ENCODE assay signal across 8 cellular contexts in genomic region chr10:132185601-132186487, GRCh38. TPM values are rescaled to one million over a fixed set of nuclear protein-coding genes. Genes with fewer than 3 reads are reported as not detected.
DNase-seq lines count a peak whose midpoint lies in the region; ATAC-seq and TF ChIP-seq lines count a peak whose summit lies in the region.

No MANE protein-coding gene starts in this region.

- H3K4me1 ChIP-seq in breast epithelium, result peaks cover 3 to 14% of the 10 kb centered on the region in 2 donors
- H3K4me1 ChIP-seq in OCI-LY7 (ENCODE audit: insufficient read depth, low read length, poor library complexity, severe bottlenecking), result no peaks in the 10 kb centered on the region

- H3K27ac ChIP-seq in breast epithelium, result no peak overlapping the region
- no peak overlapping the region for H3K27ac ChIP-seq in OCI-LY7 (ENCODE audit: low read depth, low read length, poor library complexity, severe bottlenecking)
- no peak overlapping the region for H3K27ac ChIP-seq in brain microvascular endothelial cell

- in situ Hi-C loops in brain microvascular endothelial cell (cut with HindIII; ENCODE audit: low pct_ligation_motif_present, low sequenced_read_pairs), result no loop called here

- TF ChIP-seq POLR2A in breast epithelium (IDR thresholded peaks at IDR 0.05), result no peak

- peak overlapping the region; percentile 26 for H3K4me3 Mint-ChIP-seq in stimulated activated effector memory CD8-positive, alpha-beta T cell treated with anti-CD3 and anti-CD28 coated beads, Interleukin-12 subunit alpha, Interleukin-12 subunit beta, amount 100 ng/mL, for 72 hours

- intact Hi-C loops in breast epithelium (cut with DNase I; ENCODE audit: low total_unique reads) (no loop called here), OCI-LY7 (cut with micrococcal nuclease; ENCODE audit: unreplicated experiment) (no loop called here)

- no peaks in the 10 kb centered on the region for H4K20me1 ChIP-seq in OCI-LY7 (ENCODE audit: insufficient read depth, low read length)

- H2AFZ ChIP-seq in OCI-LY7 (ENCODE audit: low read length), result no peak overlapping the region

- CTCF ChIA-PET in OCI-LY7 (lab: Charles Lee; ENCODE audit: unreplicated experiment), result no interaction called here

- no peak overlapping the region for H3K4me2 ChIP-seq in OCI-LY7 (ENCODE audit: low read length)

- DNase-seq in Daoy (ENCODE audit: low read depth) (peak; percentile 49), T-helper 22 cell (ENCODE audit: low read depth) (peak; percentile 23), breast epithelium (ENCODE audit: low spot score in 2 of 2) (no peak), left kidney (ENCODE audit: low read depth, low spot score) (peak; percentile 89), OCI-LY7 (ENCODE audit: low spot score) (no peak), brain microvascular endothelial cell (no peak)
- no peak for DNase-seq in stimulated activated effector memory CD8-positive, alpha-beta T cell treated with anti-CD3 and anti-CD28 coated beads, Interleukin-12 subunit alpha, Interleukin-12 subunit beta, amount 100 ng/mL, for 72 hours (ENCODE audit: low spot score in 2 of 2)

- TF ChIP-seq CTCF in breast epithelium (IDR thresholded peaks at IDR 0.05) (no peak), OCI-LY7 (conservative IDR thresholded peaks at IDR 0.05; ENCODE audit: low read length) (no peak), brain microvascular endothelial cell (IDR thresholded peaks at IDR 0.05; ENCODE audit: low read depth, low read length, missing control alignments) (no peak)

- H3K4me3 ChIP-seq in breast epithelium (peak overlapping the region; percentile 17 to 69 (median 49)), OCI-LY7 (ENCODE audit: low read depth, low read length, poor library complexity, severe bottlenecking) (no peak overlapping the region), brain microvascular endothelial cell (ENCODE audit: low read depth, low read length) (no peak overlapping the region)

- H3K9me3 ChIP-seq in breast epithelium (no peaks in the 10 kb centered on the region), OCI-LY7 (ENCODE audit: low read length) (no peaks in the 10 kb centered on the region)

- no peaks in the 10 kb centered on the region for H3K9me2 ChIP-seq in OCI-LY7 (ENCODE audit: insufficient read depth, low read length)

- BruUV-seq in OCI-LY7 (replicated peaks; lab: Mats Ljungman, UMichigan), result no TSS peak

- H3K36me3 ChIP-seq in breast epithelium (no peaks in the 10 kb centered on the region), OCI-LY7 (ENCODE audit: insufficient read depth, low read length) (no peaks in the 10 kb centered on the region), brain microvascular endothelial cell (replicated peaks) (no peaks in the 10 kb centered on the region)

- peaks cover 19 to 37% of the 10 kb centered on the region in 2 donors for H3K27me3 ChIP-seq in breast epithelium
- H3K27me3 ChIP-seq in brain microvascular endothelial cell (replicated peaks), result peaks cover 46% of the 10 kb centered on the region

- H3K4me1 Mint-ChIP-seq in stimulated activated effector memory CD8-positive, alpha-beta T cell treated with anti-CD3 and anti-CD28 coated beads, Interleukin-12 subunit alpha, Interleukin-12 subunit beta, amount 100 ng/mL, for 72 hours, result peaks cover 7% of the 10 kb centered on the region

- POLR2A ChIA-PET in OCI-LY7 (lab: Charles Lee), result no interaction called here

- no peaks in the 10 kb centered on the region for H3K36me3 Mint-ChIP-seq in stimulated activated effector memory CD8-positive, alpha-beta T cell treated with anti-CD3 and anti-CD28 coated beads, Interleukin-12 subunit alpha, Interleukin-12 subunit beta, amount 100 ng/mL, for 72 hours

- H3K27ac Mint-ChIP-seq in stimulated activated effector memory CD8-positive, alpha-beta T cell treated with anti-CD3 and anti-CD28 coated beads, Interleukin-12 subunit alpha, Interleukin-12 subunit beta, amount 100 ng/mL, for 72 hours, result no peak overlapping the region

- H3K79me2 ChIP-seq in OCI-LY7 (ENCODE audit: insufficient read depth, low read depth, low read length), result no peaks in the 10 kb centered on the region

- peak; percentile 71 for ATAC-seq in stimulated activated effector memory CD8-positive, alpha-beta T cell treated with anti-CD3 and anti-CD28 coated beads, Interleukin-12 subunit alpha, Interleukin-12 subunit beta, amount 100 ng/mL, for 72 hours
- ATAC-seq in GM18861 (IDR thresholded peaks at IDR 0.05; ENCODE audit: unreplicated experiment), result no peak

- H3K9me3 Mint-ChIP-seq in stimulated activated effector memory CD8-positive, alpha-beta T cell treated with anti-CD3 and anti-CD28 coated beads, Interleukin-12 subunit alpha, Interleukin-12 subunit beta, amount 100 ng/mL, for 72 hours, result no peaks in the 10 kb centered on the region

RNA-seq across cellular contexts. Expression of gene DPYSL4, which starts 0.9 kb away (rescaled TPM):
- total RNA-seq in Daoy (2014; rRNA removed; shearing (Covaris generic)), result 6.7 and 7.1 TPM in 2 replicates
- total RNA-seq in breast epithelium, result 1 to 10 TPM; 1.9 to 2.3 (median 2.1) TPM
- not detected in 2 replicates for total RNA-seq in OCI-LY7 (2014; rRNA removed; shearing (Covaris generic))
- not detected in 2 replicates for total RNA-seq in OCI-LY7 (2022)

Comparison
In these comparisons a context has a peak if more than half of its experiments do, and no peak if none do; other contexts are left out.
1. DNase-seq: peak in Daoy (single experiment), T-helper 22 cell (single experiment) and left kidney (single experiment); none in breast epithelium (0 of 2), stimulated activated effector memory CD8-positive, alpha-beta T cell treated with anti-CD3 and anti-CD28 coated beads, Interleukin-12 subunit alpha, Interleukin-12 subunit beta, amount 100 ng/mL, for 72 hours (0 of 2), OCI-LY7 (single experiment) and brain microvascular endothelial cell (single experiment).
2. H3K4me3 ChIP-seq: peak in breast epithelium (3 of 3); none in OCI-LY7 (single experiment) and brain microvascular endothelial cell (single experiment).